Comparison of ENCODE assay signal across 37 cellular contexts in the genomic region with DNA sequence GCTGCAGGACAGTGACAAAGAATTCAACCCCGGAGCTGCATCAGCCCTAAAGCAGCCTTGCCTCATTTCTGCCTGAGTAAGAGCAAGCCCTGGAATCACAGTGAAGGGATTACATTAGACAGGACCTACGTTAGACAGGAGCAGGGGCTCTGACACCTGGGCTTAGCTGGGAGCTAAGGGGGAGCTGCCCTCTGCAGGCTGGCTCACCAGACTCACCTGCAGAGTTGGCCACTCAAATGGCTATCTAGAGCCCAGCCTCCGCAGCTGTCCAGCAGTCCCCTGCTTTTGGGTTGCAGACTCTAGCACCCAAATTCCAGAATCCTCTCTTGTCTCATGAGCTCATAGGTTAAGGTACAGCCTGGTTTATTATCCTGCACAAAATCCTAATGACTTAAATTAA.
"Had no signal": no experiment of that assay in that cellular context is flagged by ENCODE, and none has a peak within 500 bp of the region (broad histone marks: within the 10 kb centered on the region; RNA-seq: fewer than 3 reads in every experiment).

No MANE protein-coding gene starts in this region.

- H3K9me3 ChIP-seq: adrenal gland, breast epithelium, gastroesophageal sphincter, heart right ventricle had no signal

- H3K27ac Mint-ChIP-seq: activated B cell treated with CpG ODN at 0.5 μM for 24 hours; activated CD4-positive, alpha-beta memory T cell treated with anti-CD3 and anti-CD28 coated beads, Interleukin-2, amount 10 ng/mL, durations not matched to agents 7 days and 5 days; activated CD4-positive, alpha-beta T cell treated with anti-CD3 and anti-CD28 coated beads for 36 hours; activated CD4-positive, alpha-beta T cell treated with anti-CD3 and anti-CD28 coated beads, Interleukin-2, amount 10 ng/mL, durations not matched to agents 7 days and 5 days; activated naive CD8-positive, alpha-beta T cell treated with anti-CD3 and anti-CD28 coated beads for 36 hours; activated naive CD8-positive, alpha-beta T cell treated with anti-CD3 and anti-CD28 coated beads, Interleukin-2, amount 50 U/mL, for 24 hours; activated T-helper 17 cell treated with anti-CD3 and anti-CD28 coated beads, Interleukin-2, amount 50 U/mL, for 72 hours; brain; dendritic cell treated with granulocyte-macrophage colony-stimulating factor and Interleukin-4, amounts not matched to agents 40 ng/mL and 50 ng/mL, for 4 days; T-helper 17 cell; T-helper 2 cell treated with Interferon-gamma antibody and Interleukin-4, amounts not matched to agents 5 μg/mL and 100 μg/mL, for 36 hours had no signal

- DNase-seq: activated B cell treated with CpG ODN at 0.5 μM for 24 hours; activated CD4-positive, alpha-beta memory T cell treated with anti-CD3 and anti-CD28 coated beads, Interleukin-2, amount 10 ng/mL, durations not matched to agents 7 days and 5 days; activated CD4-positive, alpha-beta T cell treated with anti-CD3 and anti-CD28 coated beads for 36 hours; activated CD4-positive, alpha-beta T cell treated with anti-CD3 and anti-CD28 coated beads, Interleukin-2, amount 10 ng/mL, durations not matched to agents 7 days and 5 days; activated CD4-positive, alpha-beta T cell treated with anti-CD3 and anti-CD28 coated beads, Interleukin-2, amount 50 U/mL, for 4 hours; activated CD8-positive, alpha-beta memory T cell treated with anti-CD3 and anti-CD28 coated beads, Interleukin-2, amount 50 U/mL, for 48 hours; activated effector memory CD4-positive, alpha-beta T cell treated with Interleukin-2 at 50 U/mL for 16 hours; activated gamma-delta T cell treated with Interleukin-2 at 50 U/mL for 16 hours; activated naive CD4-positive, alpha-beta T cell treated with anti-CD3 and anti-CD28 coated beads, Interleukin-2, amount 50 U/mL, for 16 hours; activated naive CD4-positive, alpha-beta T cell treated with Interleukin-2 at 50 U/mL for 16 hours; activated naive CD8-positive, alpha-beta T cell treated with anti-CD3 and anti-CD28 coated beads for 36 hours; activated naive CD8-positive, alpha-beta T cell treated with anti-CD3 and anti-CD28 coated beads, Interleukin-2, amount 50 U/mL, for 24 hours; activated T-cell treated with anti-CD3 and anti-CD28 coated beads for 4 hours; activated T-cell treated with anti-CD3 and anti-CD28 coated beads, Interleukin-2, amount 50 U/mL, for 4 hours; adrenal gland; amygdala; aorta; dorsolateral prefrontal cortex; effector memory CD4-positive, alpha-beta T cell; erythroblast; esophagus squamous epithelium; foreskin melanocyte; heart right ventricle; T-helper 1 cell; T-helper 17 cell; T1000; WERI-Rb-1 had no signal

- H3K9me3 Mint-ChIP-seq: activated B cell treated with CpG ODN at 0.5 μM for 24 hours; activated CD4-positive, alpha-beta T cell treated with anti-CD3 and anti-CD28 coated beads, Interleukin-2, amount 10 ng/mL, durations not matched to agents 7 days and 5 days; activated naive CD8-positive, alpha-beta T cell treated with anti-CD3 and anti-CD28 coated beads for 36 hours; activated naive CD8-positive, alpha-beta T cell treated with anti-CD3 and anti-CD28 coated beads, Interleukin-2, amount 50 U/mL, for 24 hours; brain; central memory CD8-positive, alpha-beta T cell; dendritic cell treated with granulocyte-macrophage colony-stimulating factor and Interleukin-4, amounts not matched to agents 40 ng/mL and 50 ng/mL, for 4 days; T-helper 2 cell treated with Interferon-gamma antibody and Interleukin-4, amounts not matched to agents 5 μg/mL and 100 μg/mL, for 36 hours had no signal

- H3K36me3 ChIP-seq: adrenal gland, breast epithelium, cardiac muscle cell, esophagus squamous epithelium, gastroesophageal sphincter, heart right ventricle, WERI-Rb-1 had no signal

- H3K4me3 Mint-ChIP-seq: activated B cell treated with CpG ODN at 0.5 μM for 24 hours; activated CD4-positive, alpha-beta memory T cell treated with anti-CD3 and anti-CD28 coated beads, Interleukin-2, amount 10 ng/mL, durations not matched to agents 7 days and 5 days; activated CD4-positive, alpha-beta T cell treated with anti-CD3 and anti-CD28 coated beads for 36 hours; activated CD4-positive, alpha-beta T cell treated with anti-CD3 and anti-CD28 coated beads, Interleukin-2, amount 10 ng/mL, durations not matched to agents 7 days and 5 days; activated naive CD8-positive, alpha-beta T cell treated with anti-CD3 and anti-CD28 coated beads for 36 hours; activated naive CD8-positive, alpha-beta T cell treated with anti-CD3 and anti-CD28 coated beads, Interleukin-2, amount 50 U/mL, for 24 hours; activated T-cell treated with anti-CD3 and anti-CD28 coated beads, Interleukin-2, amount 50 U/mL, for 4 hours; activated T-helper 17 cell treated with anti-CD3 and anti-CD28 coated beads, Interleukin-2, amount 50 U/mL, for 72 hours; brain; central memory CD8-positive, alpha-beta T cell; dendritic cell treated with granulocyte-macrophage colony-stimulating factor and Interleukin-4, amounts not matched to agents 40 ng/mL and 50 ng/mL, for 4 days; T-helper 17 cell; T-helper 2 cell treated with Interferon-gamma antibody and Interleukin-4, amounts not matched to agents 5 μg/mL and 100 μg/mL, for 36 hours had no signal

- H3K36me3 Mint-ChIP-seq: activated naive CD8-positive, alpha-beta T cell treated with anti-CD3 and anti-CD28 coated beads for 36 hours; brain had no signal

- H3K4me3 ChIP-seq: adrenal gland, breast epithelium, cardiac muscle cell, coronary artery, dorsolateral prefrontal cortex, esophagus squamous epithelium, gastroesophageal sphincter, heart right ventricle had no signal

- H3K27me3 Mint-ChIP-seq: activated B cell treated with CpG ODN at 0.5 μM for 24 hours; activated CD4-positive, alpha-beta memory T cell treated with anti-CD3 and anti-CD28 coated beads, Interleukin-2, amount 10 ng/mL, durations not matched to agents 7 days and 5 days; activated CD4-positive, alpha-beta T cell treated with anti-CD3 and anti-CD28 coated beads for 36 hours; activated naive CD8-positive, alpha-beta T cell treated with anti-CD3 and anti-CD28 coated beads for 36 hours; activated naive CD8-positive, alpha-beta T cell treated with anti-CD3 and anti-CD28 coated beads, Interleukin-2, amount 50 U/mL, for 24 hours; activated T-helper 17 cell treated with anti-CD3 and anti-CD28 coated beads, Interleukin-2, amount 50 U/mL, for 72 hours; brain; central memory CD8-positive, alpha-beta T cell; dendritic cell treated with granulocyte-macrophage colony-stimulating factor and Interleukin-4, amounts not matched to agents 40 ng/mL and 50 ng/mL, for 4 days; T-helper 17 cell had no signal

- H3K4me1 ChIP-seq: adrenal gland, breast epithelium, esophagus squamous epithelium, gastroesophageal sphincter, heart right ventricle had no signal

- H3K27me3 ChIP-seq: adrenal gland, breast epithelium, cardiac muscle cell, esophagus squamous epithelium had no signal

- ATAC-seq: activated CD4-positive, alpha-beta T cell treated with anti-CD3 and anti-CD28 coated beads for 36 hours; activated CD4-positive, CD25-positive, alpha-beta regulatory T cell treated with anti-CD3 and anti-CD28 coated beads, Interleukin-2, amount 50 U/mL, for 24 hours; activated naive CD8-positive, alpha-beta T cell treated with anti-CD3 and anti-CD28 coated beads, Interleukin-2, amount 50 U/mL, for 24 hours; activated T-cell treated with anti-CD3 and anti-CD28 coated beads, Interleukin-2, amount 50 U/mL, for 4 hours; activated T-helper 17 cell treated with anti-CD3 and anti-CD28 coated beads, Interleukin-2, amount 50 U/mL, for 72 hours; gastroesophageal sphincter; heart right ventricle; T-helper 17 cell had no signal

- H3K4me1 Mint-ChIP-seq: activated B cell treated with CpG ODN at 0.5 μM for 24 hours; activated CD4-positive, alpha-beta memory T cell treated with anti-CD3 and anti-CD28 coated beads, Interleukin-2, amount 10 ng/mL, durations not matched to agents 7 days and 5 days; activated CD4-positive, alpha-beta T cell treated with anti-CD3 and anti-CD28 coated beads for 36 hours; activated CD4-positive, alpha-beta T cell treated with anti-CD3 and anti-CD28 coated beads, Interleukin-2, amount 10 ng/mL, durations not matched to agents 7 days and 5 days; activated naive CD8-positive, alpha-beta T cell treated with anti-CD3 and anti-CD28 coated beads for 36 hours; activated naive CD8-positive, alpha-beta T cell treated with anti-CD3 and anti-CD28 coated beads, Interleukin-2, amount 50 U/mL, for 24 hours; activated T-helper 17 cell treated with anti-CD3 and anti-CD28 coated beads, Interleukin-2, amount 50 U/mL, for 72 hours; brain; central memory CD8-positive, alpha-beta T cell; T-helper 17 cell had no signal

- H3K27ac ChIP-seq: adrenal gland, breast epithelium, cardiac muscle cell, coronary artery, dorsolateral prefrontal cortex, esophagus squamous epithelium, gastroesophageal sphincter, heart right ventricle, WERI-Rb-1 had no signal
